Comparison of ENCODE assay signal across 36 cellular contexts in genomic region chrX:367866-368265, GRCh38. TPM values are rescaled to one million over a fixed set of nuclear protein-coding genes. Genes with fewer than 3 reads are reported as not detected.
DNase-seq lines count a peak whose midpoint lies in the region; ATAC-seq, FAIRE-seq and TF ChIP-seq lines count a peak whose summit lies in the region.
"Had no signal": no experiment of that assay in that cellular context is flagged by ENCODE, and none has a peak within 500 bp of the region (broad histone marks: within the 10 kb centered on the region; RNA-seq: fewer than 3 reads in every experiment).

No MANE protein-coding gene starts in this region.

- no peak for TF ChIP-seq CTCF in GM23338 (conservative IDR thresholded peaks at IDR 0.05; ENCODE audit: low read depth in 2 of 2)
- no peak for TF ChIP-seq CTCF in astrocyte (IDR thresholded peaks at IDR 0.05; ENCODE audit: insufficient read depth, low read depth, low read length)
- no peak for TF ChIP-seq CTCF in left ventricle myocardium inferior (IDR thresholded peaks at IDR 0.05; ENCODE audit: borderline replicate concordance)
- no peak for TF ChIP-seq CTCF in osteoblast (IDR thresholded peaks at IDR 0.05; ENCODE audit: extremely low read depth, low read depth, low read length)

- peak overlapping the region; percentile 88 for H3K27ac ChIP-seq in GM23338 (ENCODE audit: low read depth)
- no peak overlapping the region for H3K27ac ChIP-seq in astrocyte (ENCODE audit: low read depth, low read length)
- peak overlapping the region; percentile 96 for H3K27ac ChIP-seq in left ventricle myocardium inferior (replicated peaks)
- no peak overlapping the region for H3K27ac ChIP-seq in osteoblast (ENCODE audit: low read depth, low read length)
- H3K27ac ChIP-seq: ascending aorta, esophagus squamous epithelium, foreskin keratinocyte, lower lobe of right lung, ovary, thyroid gland, uterus, VCaP had no signal

- H3K4me3 Mint-ChIP-seq in GM23338 (no peak overlapping the region), astrocyte (ENCODE audit: unreplicated experiment) (peak overlapping the region; percentile 1)
- H3K4me3 Mint-ChIP-seq in stimulated activated effector memory CD8-positive, alpha-beta T cell treated with anti-CD3 and anti-CD28 coated beads, Interleukin-12 subunit alpha, Interleukin-12 subunit beta, amount 100 ng/mL, for 72 hours, result no peak overlapping the region
- H3K4me3 Mint-ChIP-seq: activated CD4-positive, alpha-beta T cell treated with anti-CD3 and anti-CD28 coated beads, Interleukin-2, amount 10 ng/mL, durations not matched to agents 24 days and 14 days; activated T-cell treated with anti-CD3 and anti-CD28 coated beads, Interleukin-2, amount 50 U/mL, for 4 hours; natural killer cell had no signal

- no peak overlapping the region for H2AFZ ChIP-seq in GM23338
- H2AFZ ChIP-seq in astrocyte (ENCODE audit: low read depth, low read length), result no peak overlapping the region
- no peak overlapping the region for H2AFZ ChIP-seq in osteoblast (ENCODE audit: low read length)

- H3K9me2 ChIP-seq in GM23338 (ENCODE audit: insufficient read depth), result no peaks in the 10 kb centered on the region

- H3K4me1 Mint-ChIP-seq in GM23338, result peaks cover 26% of the 10 kb centered on the region
- peaks cover 20% of the 10 kb centered on the region for H3K4me1 Mint-ChIP-seq in astrocyte (ENCODE audit: low read depth, unreplicated experiment)
- H3K4me1 Mint-ChIP-seq in stimulated activated effector memory CD8-positive, alpha-beta T cell treated with anti-CD3 and anti-CD28 coated beads, Interleukin-12 subunit alpha, Interleukin-12 subunit beta, amount 100 ng/mL, for 72 hours, result peaks cover 23% of the 10 kb centered on the region

- H3K9ac ChIP-seq in astrocyte (ENCODE audit: low read length), result no peak overlapping the region

- H3K27me3 ChIP-seq in GM23338 (ENCODE audit: insufficient read depth) (peaks cover 9% of the 10 kb centered on the region), astrocyte (ENCODE audit: insufficient read depth, low read length) (peaks cover 8% of the 10 kb centered on the region), left ventricle myocardium inferior (ENCODE audit: low read depth) (peaks cover 11% of the 10 kb centered on the region), osteoblast (ENCODE audit: insufficient read depth, low read length) (peaks cover 16% of the 10 kb centered on the region)
- H3K27me3 ChIP-seq: ascending aorta, ovary, uterus had no signal

- FAIRE-seq in astrocyte (lab: Jason Lieb, UNC) (no peak), GM12891 (lab: Jason Lieb, UNC) (no peak)
- FAIRE-seq: GM12878 had no signal

- H4K20me1 ChIP-seq in GM23338 (replicated peaks; ENCODE audit: insufficient read depth) (peaks cover 25% of the 10 kb centered on the region), astrocyte (ENCODE audit: insufficient read depth, low read length) (peaks cover 11% of the 10 kb centered on the region), osteoblast (ENCODE audit: insufficient read depth, low read length) (peaks cover 7% of the 10 kb centered on the region)

- H3K27ac Mint-ChIP-seq in GM23338 (no peak overlapping the region), astrocyte (ENCODE audit: unreplicated experiment) (peak overlapping the region; percentile 4)
- no peak overlapping the region for H3K27ac Mint-ChIP-seq in stimulated activated effector memory CD8-positive, alpha-beta T cell treated with anti-CD3 and anti-CD28 coated beads, Interleukin-12 subunit alpha, Interleukin-12 subunit beta, amount 100 ng/mL, for 72 hours
- H3K27ac Mint-ChIP-seq: activated CD4-positive, alpha-beta T cell treated with anti-CD3 and anti-CD28 coated beads, Interleukin-2, amount 10 ng/mL, durations not matched to agents 24 days and 14 days; CD8-positive, alpha-beta memory T cell; natural killer cell had no signal

- intact Hi-C loops in left ventricle myocardium inferior (cut with micrococcal nuclease), result no loop called here

- H3K4me3 ChIP-seq in GM23338, result no peak overlapping the region
- H3K4me3 ChIP-seq in astrocyte (ENCODE audit: insufficient read depth, low read depth, low read length), result no peak overlapping the region
- peak overlapping the region; percentile 68 for H3K4me3 ChIP-seq in left ventricle myocardium inferior
- H3K4me3 ChIP-seq in osteoblast (ENCODE audit: insufficient read depth, low read length), result no peak overlapping the region
- H3K4me3 ChIP-seq: ascending aorta, esophagus squamous epithelium, GM12878, HAP-1, lower lobe of right lung, ovary, thyroid gland, uterus had no signal

- no peak overlapping the region for H3K4me2 ChIP-seq in GM23338
- H3K4me2 ChIP-seq in astrocyte (ENCODE audit: low read length), result no peak overlapping the region
- no peak overlapping the region for H3K4me2 ChIP-seq in osteoblast (ENCODE audit: insufficient read depth, low read length)

- DNase-seq in GM23338 (ENCODE audit: low spot score) (no peak), astrocyte (ENCODE audit: low read depth) (no peak), left ventricle myocardium inferior (no peak), osteoblast (ENCODE audit: insufficient read length, low spot score, missing footprints) (peak; percentile 50), NCI-H2227 treated with DMSO at 0.1 percent for 48 hours (lab: John Stamatoyannopoulos, UW) (no peak), GM12891 (ENCODE audit: insufficient read length, low spot score) (no peak)
- no peak for DNase-seq in stimulated activated effector memory CD8-positive, alpha-beta T cell treated with anti-CD3 and anti-CD28 coated beads, Interleukin-12 subunit alpha, Interleukin-12 subunit beta, amount 100 ng/mL, for 72 hours (ENCODE audit: low spot score in 2 of 2)
- no peak for DNase-seq in stimulated activated CD4-positive, alpha-beta T cell treated with anti-CD3 and anti-CD28 coated beads, Interleukin-4, amount 100 ng/mL, for 24 hours
- DNase-seq: activated CD4-positive, alpha-beta T cell treated with anti-CD3 and anti-CD28 coated beads, Interleukin-2, amount 10 ng/mL, durations not matched to agents 24 days and 14 days; activated gamma-delta T cell treated with Interleukin-2 at 50 U/mL for 16 hours; activated T-cell treated with anti-CD3 and anti-CD28 coated beads, Interleukin-2, amount 50 U/mL, for 4 hours; CD8-positive, alpha-beta memory T cell; dermis blood vessel endothelial cell; DMS153; esophagus squamous epithelium; foreskin keratinocyte; IMR-90; kidney glomerular epithelial cell; lower lobe of right lung; MV-4-11; natural killer cell; NCI-H1436; NCI-H2081 treated with DMSO at 0.1 percent for 48 hours; NCI-H226; NCI-H526 treated with DMSO at 0.1 percent for 48 hours; ovary; SHP77 treated with DMSO at 0.1 percent for 48 hours; stimulated activated CD4-positive, alpha-beta T cell treated with anti-CD3 and anti-CD28 coated beads, Interleukin-2, amount 100 ng/mL, for 24 hours; stimulated activated CD8-positive, alpha-beta memory T cell treated with anti-CD3 and anti-CD28 coated beads, Interleukin-4, amount 100 ng/mL, for 48 hours; T-helper 9 cell; thyroid gland; uterus had no signal

- H3K27me3 Mint-ChIP-seq in GM23338 (ENCODE audit: insufficient read depth, low read depth, poor library complexity) (peaks cover 27% of the 10 kb centered on the region), astrocyte (ENCODE audit: low read depth, unreplicated experiment) (no peaks in the 10 kb centered on the region)

- H3K9me3 Mint-ChIP-seq in GM23338 (peaks cover 8% of the 10 kb centered on the region), astrocyte (ENCODE audit: unreplicated experiment) (no peaks in the 10 kb centered on the region)
- no peaks in the 10 kb centered on the region for H3K9me3 Mint-ChIP-seq in stimulated activated effector memory CD8-positive, alpha-beta T cell treated with anti-CD3 and anti-CD28 coated beads, Interleukin-12 subunit alpha, Interleukin-12 subunit beta, amount 100 ng/mL, for 72 hours
- H3K9me3 Mint-ChIP-seq: activated T-cell treated with anti-CD3 and anti-CD28 coated beads, Interleukin-2, amount 50 U/mL, for 4 hours; CD8-positive, alpha-beta memory T cell; natural killer cell had no signal

- H3K36me3 ChIP-seq in GM23338 (ENCODE audit: insufficient read depth), result no peaks in the 10 kb centered on the region
- H3K36me3 ChIP-seq in astrocyte (ENCODE audit: insufficient read depth, low read length), result no peaks in the 10 kb centered on the region
- H3K36me3 ChIP-seq in left ventricle myocardium inferior, result no peaks in the 10 kb centered on the region
- H3K36me3 ChIP-seq in osteoblast (ENCODE audit: insufficient read depth, low read length), result no peaks in the 10 kb centered on the region
- H3K36me3 ChIP-seq: ascending aorta, HAP-1, lower lobe of right lung, ovary, thyroid gland, uterus had no signal

- peaks cover 59% of the 10 kb centered on the region for H3K79me2 ChIP-seq in GM23338 (replicated peaks; ENCODE audit: insufficient read depth)
- H3K79me2 ChIP-seq in astrocyte (ENCODE audit: insufficient read depth, low read length), result peaks cover 18% of the 10 kb centered on the region
- peaks cover 2% of the 10 kb centered on the region for H3K79me2 ChIP-seq in osteoblast (ENCODE audit: insufficient read depth, low read length)

- H3K9me3 ChIP-seq in astrocyte (ENCODE audit: insufficient read depth, low read depth, low read length), result no peaks in the 10 kb centered on the region
- H3K9me3 ChIP-seq in left ventricle myocardium inferior (replicated peaks), result no peaks in the 10 kb centered on the region
- no peaks in the 10 kb centered on the region for H3K9me3 ChIP-seq in osteoblast (ENCODE audit: low read depth, low read length)
- H3K9me3 ChIP-seq: ascending aorta, esophagus squamous epithelium, HAP-1, lower lobe of right lung, ovary, thyroid gland, uterus had no signal

- TF ChIP-seq POLR2A in GM12891 (IDR thresholded peaks at IDR 0.05; ENCODE audit: low read depth, low read length), result no peak

- H3K36me3 Mint-ChIP-seq in GM23338 (ENCODE audit: low read depth) (peaks cover 17% of the 10 kb centered on the region), astrocyte (ENCODE audit: low read depth, unreplicated experiment) (peaks cover 8% of the 10 kb centered on the region)
- H3K36me3 Mint-ChIP-seq in stimulated activated effector memory CD8-positive, alpha-beta T cell treated with anti-CD3 and anti-CD28 coated beads, Interleukin-12 subunit alpha, Interleukin-12 subunit beta, amount 100 ng/mL, for 72 hours, result no peaks in the 10 kb centered on the region
- H3K36me3 Mint-ChIP-seq: natural killer cell had no signal

- H3K4me1 ChIP-seq in GM23338 (ENCODE audit: insufficient read depth) (peaks cover 12% of the 10 kb centered on the region; the same call in 1 of the 2 replicates), astrocyte (ENCODE audit: insufficient read depth, low read length) (peaks cover 5% of the 10 kb centered on the region), left ventricle myocardium inferior (peaks cover 26% of the 10 kb centered on the region), osteoblast (ENCODE audit: insufficient read depth, low read length) (peaks cover 7% of the 10 kb centered on the region)
- H3K4me1 ChIP-seq: ascending aorta, HAP-1, uterus had no signal

- 0 out of 2 replicates have a peak, but pooled peaks cover 4% of the 10 kb centered on the region for H3F3A ChIP-seq in GM23338 (replicated peaks; ENCODE audit: low read depth)

- no peak for ATAC-seq in GM23338
- no peak for ATAC-seq in stimulated activated effector memory CD8-positive, alpha-beta T cell treated with anti-CD3 and anti-CD28 coated beads, Interleukin-12 subunit alpha, Interleukin-12 subunit beta, amount 100 ng/mL, for 72 hours
- ATAC-seq: activated T-cell treated with anti-CD3 and anti-CD28 coated beads, Interleukin-2, amount 50 U/mL, for 4 hours; foreskin keratinocyte; GM12878; lower lobe of right lung; natural killer cell had no signal

RNA-seq across cellular contexts. Expression of gene PPP2R3B, which starts 18.8 kb away (rescaled TPM):
- 71.6 and 104 TPM in 2 replicates for total RNA-seq in GM23338 (2014; rRNA removed; shearing (Covaris generic))
- 50.1 and 54.8 TPM in 2 replicates for polyA plus RNA-seq in GM23338 (2016; fragmentation: Nextera tagmentation; extraction: Ambion mirVana)
- total RNA-seq in astrocyte, result 39.3 and 44.7 TPM in 2 replicates
- 170 TPM for total RNA-seq in left ventricle myocardium inferior
- total RNA-seq in osteoblast, result 10.3 and 13.4 TPM in 2 replicates
- polyA plus RNA-seq in GM12891 (2012; ENCODE audit: low read depth, missing spikeins), result 12.9 TPM

RNA-seq across cellular contexts. Expression of gene GTPBP6, which starts 49.3 kb away (rescaled TPM):
- 57.4 and 66.8 TPM in 2 replicates for total RNA-seq in GM23338 (2014; rRNA removed; shearing (Covaris generic))
- polyA plus RNA-seq in GM23338 (2016; fragmentation: Nextera tagmentation; extraction: Ambion mirVana), result 41.4 and 43.6 TPM in 2 replicates
- total RNA-seq in astrocyte (27.9 and 30.5 TPM in 2 replicates), left ventricle myocardium inferior (51.1 TPM), osteoblast (34.2 and 34.4 TPM in 2 replicates)
- 29.7 TPM for polyA plus RNA-seq in GM12891 (2012; ENCODE audit: low read depth, missing spikeins)

Comparison
In these comparisons a context has a peak if more than half of its experiments do, and no peak if none do; other contexts are left out.
1. H3K27ac ChIP-seq: peak in GM23338 (single experiment) and left ventricle myocardium inferior (single experiment); none in astrocyte (single experiment) and osteoblast (single experiment).